In the genomic region with DNA sequence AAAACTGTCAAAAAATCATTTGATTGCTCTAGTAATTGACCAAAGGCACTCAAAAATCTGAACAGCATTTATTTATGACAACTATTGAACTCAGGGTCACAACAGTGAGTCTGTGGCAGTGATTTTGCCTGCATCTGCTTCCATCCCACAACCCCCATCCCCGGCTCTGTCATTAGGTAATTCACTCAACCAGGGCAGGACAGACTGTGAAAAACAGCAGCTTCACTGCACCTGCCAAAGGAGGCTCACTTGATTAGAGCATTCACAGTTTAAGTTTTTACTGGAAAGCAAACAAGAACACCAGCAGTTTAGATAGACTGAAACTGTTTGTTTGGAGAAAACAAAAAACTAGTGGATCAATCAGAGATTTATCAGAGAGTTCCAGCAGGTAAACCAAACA, we compare ENCODE assay signal across 1 cellular context.
TF ChIP-seq lines count a peak whose summit lies in the region.

No MANE protein-coding gene starts in this region.

TF ChIP-seq in GM12878, 131 proteins besides CTCF, POLR2A, EP300 and RAD21 (continued from another document):
- TF ChIP-seq YY1 (IDR thresholded peaks at IDR 0.05; ENCODE audit: low read depth, low read length) (no peak), BMI1 (IDR thresholded peaks at IDR 0.05; ENCODE audit: borderline replicate concordance) (no peak), ASH2L (IDR thresholded peaks at IDR 0.05; ENCODE audit: borderline replicate concordance, low read depth) (no peak), CBFB (IDR thresholded peaks at IDR 0.05; ENCODE audit: low read depth) (no peak), NR2C2 (IDR thresholded peaks at IDR 0.05; ENCODE audit: borderline replicate concordance, control insufficient read depth, insufficient read length, low read depth) (no peak), MTA3 (IDR thresholded peaks at IDR 0.05; ENCODE audit: borderline replicate concordance, low read length) (no peak)
- TF ChIP-seq, protein P1, sequence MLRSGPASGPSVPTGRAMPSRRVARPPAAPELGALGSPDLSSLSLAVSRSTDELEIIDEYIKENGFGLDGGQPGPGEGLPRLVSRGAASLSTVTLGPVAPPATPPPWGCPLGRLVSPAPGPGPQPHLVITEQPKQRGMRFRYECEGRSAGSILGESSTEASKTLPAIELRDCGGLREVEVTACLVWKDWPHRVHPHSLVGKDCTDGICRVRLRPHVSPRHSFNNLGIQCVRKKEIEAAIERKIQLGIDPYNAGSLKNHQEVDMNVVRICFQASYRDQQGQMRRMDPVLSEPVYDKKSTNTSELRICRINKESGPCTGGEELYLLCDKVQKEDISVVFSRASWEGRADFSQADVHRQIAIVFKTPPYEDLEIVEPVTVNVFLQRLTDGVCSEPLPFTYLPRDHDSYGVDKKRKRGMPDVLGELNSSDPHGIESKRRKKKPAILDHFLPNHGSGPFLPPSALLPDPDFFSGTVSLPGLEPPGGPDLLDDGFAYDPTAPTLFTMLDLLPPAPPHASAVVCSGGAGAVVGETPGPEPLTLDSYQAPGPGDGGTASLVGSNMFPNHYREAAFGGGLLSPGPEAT (IDR thresholded peaks at IDR 0.05; ENCODE audit: low read depth), result no peak
